9 cellular contexts compared by ENCODE assay signal in the genomic region with DNA sequence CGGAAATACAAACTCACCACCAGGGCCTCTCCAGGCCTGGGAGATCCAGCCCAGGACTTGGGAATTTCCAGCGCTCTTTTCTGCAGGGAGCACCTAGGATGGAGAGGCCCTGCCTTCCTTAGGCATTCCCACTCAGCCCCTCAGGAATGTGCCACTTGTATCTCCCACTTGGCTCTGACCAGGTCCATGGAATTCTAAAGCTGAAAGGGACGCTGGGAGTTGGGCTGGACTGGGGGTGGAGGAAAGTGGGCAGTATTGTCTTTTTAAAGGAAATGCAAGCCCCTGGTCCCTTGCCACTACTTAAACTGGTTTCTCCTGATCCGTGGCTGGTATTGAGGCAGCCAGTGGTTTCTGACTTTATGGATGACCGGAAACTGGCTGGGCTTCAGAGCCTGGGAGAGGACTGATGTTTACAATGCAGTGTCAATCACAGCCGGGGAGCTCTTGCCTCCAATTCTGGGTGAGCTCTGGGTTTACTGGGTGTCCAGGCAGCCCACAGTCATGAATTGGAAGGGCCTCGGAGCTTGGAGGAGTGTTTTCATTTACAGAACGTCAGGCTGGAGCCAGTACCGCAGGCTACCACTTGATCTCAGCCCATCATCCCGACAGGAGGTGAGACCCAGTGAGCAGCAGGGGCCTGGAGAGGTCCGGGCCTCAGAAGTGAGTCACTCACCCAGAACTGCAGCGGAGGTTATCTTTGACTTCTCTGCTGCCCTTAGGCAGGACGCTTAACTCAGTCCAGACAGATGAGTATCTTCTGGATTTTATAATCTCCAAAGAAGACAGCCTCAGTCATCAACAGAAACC.
DNase-seq lines count a peak whose midpoint lies in the region; ATAC-seq and TF ChIP-seq lines count a peak whose summit lies in the region.
"Had no signal": no experiment of that assay in that cellular context is flagged by ENCODE, and none has a peak within 500 bp of the region (broad histone marks: within the 10 kb centered on the region; RNA-seq: fewer than 3 reads in every experiment).

No MANE protein-coding gene starts in this region.

- no peaks in the 10 kb centered on the region for H3K9me3 Mint-ChIP-seq in memory B cell

- TF ChIP-seq CTCF in AG10803 (conservative IDR thresholded peaks at IDR 0.05; ENCODE audit: low read length) (no peak; the same call in 1 of the 2 replicates), brain microvascular endothelial cell (IDR thresholded peaks at IDR 0.05; ENCODE audit: low read depth, low read length, missing control alignments) (peak; percentile 31)

- H3K4me3 Mint-ChIP-seq in memory B cell = peak overlapping the region; percentile 8

- H3K27ac Mint-ChIP-seq in memory B cell = no peak overlapping the region

- H3K4me3 ChIP-seq in AG10803 (ENCODE audit: low read length) (no peak overlapping the region), HUES48 (ENCODE audit: low read depth, low read length) (peak overlapping the region; percentile 44), brain microvascular endothelial cell (ENCODE audit: low read depth, low read length) (peak overlapping the region; percentile 9)

- peaks cover 11% of the 10 kb centered on the region for H3K4me1 ChIP-seq in HUES48 (ENCODE audit: control insufficient read depth, insufficient read depth, low read length)

- no peaks in the 10 kb centered on the region for H3K27me3 Mint-ChIP-seq in memory B cell

- H3K27ac ChIP-seq in HUES48 (ENCODE audit: low read depth, low read length) (peak overlapping the region; percentile 63), brain microvascular endothelial cell (peak overlapping the region; percentile 55)

- no peak for ATAC-seq in memory B cell (ENCODE audit: low read depth)
- ATAC-seq in GM19035 (IDR thresholded peaks at IDR 0.05; ENCODE audit: unreplicated experiment) = no peak
- ATAC-seq in GM18519 (IDR thresholded peaks at IDR 0.05; ENCODE audit: low FRiP score, unreplicated experiment) = no peak

- no peak overlapping the region for H3K9ac ChIP-seq in HUES48 (ENCODE audit: low read depth, low read length)

- no peaks in the 10 kb centered on the region for H3K9me3 ChIP-seq in HUES48 (ENCODE audit: control insufficient read depth, insufficient read depth, low read length)

- H3K36me3 Mint-ChIP-seq in memory B cell = peaks cover 1% of the 10 kb centered on the region

- peaks cover 10% of the 10 kb centered on the region for H3K4me1 Mint-ChIP-seq in memory B cell

- DNase-seq in AG10803 (ENCODE audit: low read depth) (peak; percentile 65), brain microvascular endothelial cell (peak; percentile 66), memory B cell (ENCODE audit: low spot score in 2 of 2) (no peak), NCI-H2196 (lab: John Stamatoyannopoulos, UW; ENCODE audit: unreplicated experiment) (no peak)
- no peak for DNase-seq in stimulated activated CD4-positive, alpha-beta T cell treated with anti-CD3 and anti-CD28 coated beads, Interleukin-15, amount 100 ng/mL, for 24 hours
- DNase-seq: activated CD4-positive, alpha-beta T cell treated with anti-CD3 and anti-CD28 coated beads for 1 hour had no signal

- in situ Hi-C loops in brain microvascular endothelial cell (cut with HindIII; ENCODE audit: low pct_ligation_motif_present, low sequenced_read_pairs) = no loop called here

- H3K36me3 ChIP-seq in HUES48 (ENCODE audit: control insufficient read depth, insufficient read depth, low read length) (peaks cover 5% of the 10 kb centered on the region; the same call in 1 of the 2 replicates), brain microvascular endothelial cell (replicated peaks) (peaks cover 6% of the 10 kb centered on the region)

- peaks cover 17% of the 10 kb centered on the region for H3K27me3 ChIP-seq in HUES48 (ENCODE audit: control insufficient read depth, insufficient read depth, low read length)
- H3K27me3 ChIP-seq in brain microvascular endothelial cell (replicated peaks) = no peaks in the 10 kb centered on the region

Comparison
In these comparisons a context has a peak if more than half of its experiments do, and no peak if none do; other contexts are left out.
1. DNase-seq: peak in AG10803 (single experiment) and brain microvascular endothelial cell (single experiment); none in memory B cell (0 of 2), NCI-H2196 (single experiment) and stimulated activated CD4-positive, alpha-beta T cell treated with anti-CD3 and anti-CD28 coated beads, Interleukin-15, amount 100 ng/mL, for 24 hours (single experiment).